ENCODE assay signal across 1 cellular context in genomic region chr2:120858764-120859525, GRCh38.
A peak's percentile ranks its signal among the peaks of the same experiment; 100 is the strongest.
TF ChIP-seq lines count a peak whose summit lies in the region.

No MANE protein-coding gene starts in this region.

TF ChIP-seq in H1, 55 proteins besides CTCF, POLR2A, EP300 and RAD21:
- TF ChIP-seq JUN (IDR thresholded peaks at IDR 0.05; ENCODE audit: low read depth, low read length) (no peak), RNF2 (IDR thresholded peaks at IDR 0.05; ENCODE audit: borderline replicate concordance, low read depth, low read length, missing control alignments, poor library complexity, severe bottlenecking) (no peak), SIN3A (conservative IDR thresholded peaks at IDR 0.05 in 1 of 2, IDR thresholded peaks at IDR 0.05 in 1 of 2; ENCODE audit: low read depth in 1 of 2, low read length in 2 of 2) (peak in 1 of 2 experiments; percentile 72; a peak in 1 of 4 replicates), KDM5A (IDR thresholded peaks at IDR 0.05; ENCODE audit: low read length) (no peak), TAF7 (optimal IDR thresholded peaks at IDR 0.05; ENCODE audit: borderline replicate concordance, low read depth, low read length) (no peak), CBX5 (IDR thresholded peaks at IDR 0.05; ENCODE audit: low read depth, low read length) (no peak), BCL11A (IDR thresholded peaks at IDR 0.05; ENCODE audit: low read depth in 2 of 2, low read length in 2 of 2) (no peak), CHD7 (IDR thresholded peaks at IDR 0.05; ENCODE audit: insufficient replicate concordance, low read length) (no peak), SUZ12 (IDR thresholded peaks at IDR 0.05; ENCODE audit: low read length) (no peak), HDAC2 (IDR thresholded peaks at IDR 0.05; ENCODE audit: borderline replicate concordance in 1 of 2, low read depth in 2 of 2, low read length in 2 of 2) (no peak), NANOG (IDR thresholded peaks at IDR 0.05; ENCODE audit: insufficient read depth, low read depth, low read length, poor library complexity, severe bottlenecking) (no peak), CREB1 (IDR thresholded peaks at IDR 0.05) (no peak), TEAD4 (IDR thresholded peaks at IDR 0.05; ENCODE audit: low read depth, low read length) (peak; percentile 77), FOSL1 (IDR thresholded peaks at IDR 0.05; ENCODE audit: insufficient read depth, low read depth, low read length) (no peak), YY1 (IDR thresholded peaks at IDR 0.05; ENCODE audit: low read depth, low read length) (no peak), RXRA (IDR thresholded peaks at IDR 0.05; ENCODE audit: insufficient read depth, low read depth, low read length) (no peak)
